In the genomic region with DNA sequence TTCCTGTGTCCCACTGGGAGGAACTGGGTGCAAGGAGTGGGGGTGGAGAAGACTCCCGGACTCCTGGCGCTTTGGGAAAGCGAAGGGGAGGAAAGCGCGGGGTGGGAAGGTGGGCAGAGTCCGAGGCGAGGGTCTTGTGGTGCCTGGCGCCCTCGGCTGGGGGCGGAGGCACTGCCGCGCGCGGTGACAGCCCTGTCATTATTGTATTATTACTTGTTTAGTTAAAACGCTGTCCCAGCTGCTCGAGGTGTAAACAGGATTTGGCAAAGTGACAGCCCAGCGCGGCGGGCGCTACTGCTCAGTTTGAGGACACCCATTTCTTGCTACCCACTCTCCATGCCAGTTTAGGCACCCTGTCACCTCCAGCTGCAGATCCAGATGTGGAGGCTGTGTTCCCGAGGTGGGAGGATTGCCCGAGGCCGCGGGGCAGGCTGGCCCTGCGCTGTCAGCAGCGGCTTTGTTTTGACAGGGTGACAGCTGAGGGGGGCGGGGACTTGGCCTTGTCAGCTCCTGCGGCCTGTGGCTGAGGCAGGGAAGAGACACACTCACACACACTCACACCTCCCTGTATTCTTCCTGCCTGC, we compare ENCODE assay signal across 9 cellular contexts. TPM values are rescaled to one million over a fixed set of nuclear protein-coding genes. Genes with fewer than 3 reads are reported as not detected.
DNase-seq lines count a peak whose midpoint lies in the region; ATAC-seq, FAIRE-seq and TF ChIP-seq lines count a peak whose summit lies in the region.
"Had no signal": no experiment of that assay in that cellular context is flagged by ENCODE, and none has a peak within 500 bp of the region (broad histone marks: within the 10 kb centered on the region; RNA-seq: fewer than 3 reads in every experiment).

No MANE protein-coding gene starts in this region.

- peaks cover 1% of the 10 kb centered on the region for H3K79me1 ChIP-seq in neuronal stem cell (ENCODE audit: low read depth, low read length)

- no peak overlapping the region for H2BK12ac ChIP-seq in neuronal stem cell (ENCODE audit: low read length)

- peaks cover 25% of the 10 kb centered on the region for H3K36me3 Mint-ChIP-seq in Calu3 (ENCODE audit: insufficient read depth, unreplicated experiment)

- intact Hi-C loops in Calu3 (cut with micrococcal nuclease; ENCODE audit: unreplicated experiment) = loop anchor here (5.0 kb wide), 2 partner anchors 136 to 154 kb away; no protein-coding TSS in a partner anchor

- peak overlapping the region; percentile 74 for H3K27ac Mint-ChIP-seq in Calu3 (ENCODE audit: unreplicated experiment)

- H3K4me3 Mint-ChIP-seq in Calu3 (ENCODE audit: low read depth, unreplicated experiment) = peak overlapping the region; percentile 84

- H3K4me1 Mint-ChIP-seq in Calu3 (ENCODE audit: low read depth, unreplicated experiment) = peaks cover 38% of the 10 kb centered on the region

- BruUV-seq in Calu3 (replicated peaks; lab: Mats Ljungman, UMichigan) = no TSS peak

- H4K91ac ChIP-seq in neuronal stem cell (ENCODE audit: low read depth, low read length, poor library complexity) = no peak overlapping the region

- ATAC-seq in GM21423 (IDR thresholded peaks at IDR 0.05; ENCODE audit: unreplicated experiment) (peak; percentile 41), RWPE2 (ENCODE audit: low read depth) (peak; percentile 41)

- H2AFZ ChIP-seq in neuronal stem cell (ENCODE audit: low read length) = peak overlapping the region; percentile 97

- no CpG with 5 or more reads among the region's 28 CpGs for WGBS in neuronal stem cell (ENCODE audit: extremely low coverage in 2 of 2, insufficient read length in 2 of 2, insufficient replicate concordance in 1 of 2), 2 donors

- DNase-seq in Calu3 (peak; percentile 77), RWPE2 (ENCODE audit: low spot score) (peak; percentile 69), frontal cortex (ENCODE audit: low spot score in 2 of 2) (peak; percentile 69 to 76), neuronal stem cell (ENCODE audit: low spot score) (peak; percentile 56), superior temporal gyrus (ENCODE audit: extremely low spot score) (peak; percentile 91)
- DNase-seq in activated naive CD4-positive, alpha-beta T cell (lab: John Stamatoyannopoulos, UW) = peak; percentile 16 to 64 (median 32)

- H3K36me3 ChIP-seq in HUES48 (ENCODE audit: control insufficient read depth, insufficient read depth, low read length) (no peaks in the 10 kb centered on the region), RWPE2 (ENCODE audit: low read depth) (no peaks in the 10 kb centered on the region), neuronal stem cell (replicated peaks in 1 of 2; ENCODE audit: control insufficient read depth in 2 of 2, insufficient read depth in 2 of 2, low read length in 2 of 2) (no peaks in the 10 kb centered on the region)

- CTCF ChIA-PET in Calu3 (lab: Charles Lee) = interaction anchor here (0.5 to 1.3 kb wide), 4 partner anchors 15 to 1499 kb away, joined by 3 to 6 read pairs (median 4); partner anchors contain the start of gene SGO1

- H3K23ac ChIP-seq in neuronal stem cell (ENCODE audit: low read depth, low read length, poor library complexity) = peak overlapping the region; percentile 76

- peak overlapping the region; percentile 77 for H3K4me3 ChIP-seq in HUES48 (ENCODE audit: low read depth, low read length)
- H3K4me3 ChIP-seq in RWPE2 (ENCODE audit: severe bottlenecking) = peak overlapping the region; percentile 52
- peak overlapping the region; percentile 76 to 95 for H3K4me3 ChIP-seq in neuronal stem cell (ENCODE audit: low read length in 2 of 2)

- H2BK15ac ChIP-seq in neuronal stem cell (ENCODE audit: low read length) = no peak overlapping the region

- no peaks in the 10 kb centered on the region for H3K9me3 Mint-ChIP-seq in Calu3 (ENCODE audit: low read depth, unreplicated experiment)

- H3K27ac ChIP-seq in HUES48 (ENCODE audit: low read depth, low read length) (peak overlapping the region; percentile 68), RWPE2 (ENCODE audit: poor library complexity, severe bottlenecking) (peak overlapping the region; percentile 65), neuronal stem cell (replicated peaks; ENCODE audit: low read length) (peak overlapping the region; percentile 99)

- H3K9ac ChIP-seq in HUES48 (ENCODE audit: low read depth, low read length) (no peak overlapping the region), neuronal stem cell (ENCODE audit: low read depth, low read length, poor library complexity) (peak overlapping the region; percentile 50)

- H2AK5ac ChIP-seq in neuronal stem cell (ENCODE audit: low read depth, low read length) = no peak overlapping the region

- peak overlapping the region; percentile 93 for H3K4me2 ChIP-seq in neuronal stem cell (ENCODE audit: insufficient read depth, low read length, poor library complexity, severe bottlenecking)

- TF ChIP-seq CTCF in Calu3 (IDR thresholded peaks at IDR 0.05; ENCODE audit: unreplicated experiment) (no peak), RWPE2 (IDR thresholded peaks at IDR 0.05; ENCODE audit: poor library complexity, severe bottlenecking) (no peak)

- H3K27me3 Mint-ChIP-seq in Calu3 (ENCODE audit: unreplicated experiment) = no peaks in the 10 kb centered on the region

- H3K27me3 ChIP-seq in HUES48 (ENCODE audit: control insufficient read depth, insufficient read depth, low read length) (peaks cover 30% of the 10 kb centered on the region), RWPE2 (ENCODE audit: insufficient read depth, poor library complexity, severe bottlenecking) (no peaks in the 10 kb centered on the region), neuronal stem cell (ENCODE audit: control insufficient read depth in 3 of 3, insufficient read depth in 3 of 3, low read depth in 1 of 3, low read length in 3 of 3) (no peaks in the 10 kb centered on the region)

- no peak for FAIRE-seq in frontal cortex (lab: Jason Lieb, UNC)
- FAIRE-seq: islet of Langerhans had no signal

- peak overlapping the region; percentile 94 for H2BK5ac ChIP-seq in neuronal stem cell (ENCODE audit: low read length)

- peaks cover 11% of the 10 kb centered on the region; the same call in 1 of the 2 replicates for H3K4me1 ChIP-seq in HUES48 (ENCODE audit: control insufficient read depth, insufficient read depth, low read length)
- H3K4me1 ChIP-seq in RWPE2 (ENCODE audit: insufficient read depth, poor library complexity, severe bottlenecking) = peaks cover 7% of the 10 kb centered on the region
- H3K4me1 ChIP-seq in neuronal stem cell (ENCODE audit: control insufficient read depth in 2 of 2, insufficient read depth in 1 of 2, low read depth in 1 of 2, low read length in 2 of 2) = peaks cover 6 to 17% of the 10 kb centered on the region in 2 donors

- peak overlapping the region; percentile 68 for H3K18ac ChIP-seq in neuronal stem cell (ENCODE audit: low read length)

- H3K4ac ChIP-seq in neuronal stem cell (ENCODE audit: low read length) = no peak overlapping the region

- H3K9me3 ChIP-seq in HUES48 (ENCODE audit: control insufficient read depth, insufficient read depth, low read length) (no peaks in the 10 kb centered on the region), RWPE2 (ENCODE audit: severe bottlenecking) (no peaks in the 10 kb centered on the region), neuronal stem cell (replicated peaks in 1 of 2; ENCODE audit: control insufficient read depth in 2 of 2, insufficient read depth in 1 of 2, low read depth in 1 of 2, low read length in 2 of 2) (no peaks in the 10 kb centered on the region)

- H2BK120ac ChIP-seq in neuronal stem cell (ENCODE audit: low read depth, low read length) = no peak overlapping the region

- H3K14ac ChIP-seq in neuronal stem cell (ENCODE audit: low read length) = no peak overlapping the region

- no peak overlapping the region for H4K8ac ChIP-seq in neuronal stem cell (ENCODE audit: low read depth, low read length)

RNA-seq across cellular contexts. Expression of gene KAT2B, which starts 1.0 kb away (rescaled TPM):
- 12.0 and 13.8 TPM in 2 replicates for total RNA-seq in Calu3 (2022)
- 10.2 TPM for total RNA-seq in frontal cortex
- polyA plus RNA-seq in neuronal stem cell (2013, experiment 1 of 2) = 7.6 TPM
- polyA plus RNA-seq in neuronal stem cell (2013, experiment 2 of 2) = 7.5 TPM

RNA-seq across cellular contexts. Expression of gene PP2D1, which starts 29.2 kb away (rescaled TPM):
- total RNA-seq in Calu3 (2022) (not detected in 2 replicates), frontal cortex (not detected)
- polyA plus RNA-seq in neuronal stem cell (2013, experiment 1 of 2) = not detected
- not detected for polyA plus RNA-seq in neuronal stem cell (2013, experiment 2 of 2)

Comparison
In these comparisons a context has a peak if more than half of its experiments do, and no peak if none do; other contexts are left out.
1. Peak in every context shown above with its lines: DNase-seq, ATAC-seq, H3K4me3 ChIP-seq and H3K27ac ChIP-seq.
2. DNase-seq: peak in every context shown above with its lines; median percentile 91 in superior temporal gyrus; 77 in Calu3; 72 in frontal cortex; 69 in RWPE2; 56 in neuronal stem cell; 32 in activated naive CD4-positive, alpha-beta T cell.